Comparison of ENCODE assay signal across 8 cellular contexts in the genomic region with DNA sequence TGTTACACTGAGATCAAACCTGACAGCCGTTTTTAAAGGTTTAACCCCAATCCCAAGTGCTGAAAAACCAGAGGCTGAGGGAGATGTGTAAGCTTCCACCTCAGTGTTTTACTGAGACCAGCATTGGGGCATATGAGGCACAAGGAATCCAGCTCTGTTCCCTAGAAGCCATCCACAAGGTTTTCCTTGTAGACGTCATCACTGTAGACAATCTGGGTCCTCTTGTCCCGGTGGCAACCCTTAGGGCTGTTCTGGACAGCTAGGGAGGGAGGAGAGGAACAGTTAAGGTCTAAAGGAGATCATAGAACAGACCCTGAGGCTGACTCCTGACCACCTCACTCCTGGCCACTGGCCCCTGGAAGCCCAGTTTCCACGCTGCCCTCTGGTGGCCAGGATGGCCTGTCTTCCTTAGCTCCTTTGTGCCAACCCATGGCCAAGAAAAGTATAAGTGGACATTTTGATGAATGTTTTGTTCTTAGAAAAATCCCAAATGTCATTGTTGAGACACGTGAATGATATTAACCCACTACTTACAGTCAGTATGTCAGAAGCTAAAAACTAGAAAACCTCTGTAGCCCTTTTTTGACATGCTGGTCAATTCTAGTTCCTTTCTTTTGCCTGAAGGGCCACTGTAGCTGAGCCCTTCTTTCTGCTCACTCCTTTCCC. TPM values are rescaled to one million over a fixed set of nuclear protein-coding genes. Genes with fewer than 3 reads are reported as not detected.
A peak's percentile ranks its signal among the peaks of the same experiment; 100 is the strongest.
DNase-seq lines count a peak whose midpoint lies in the region; ATAC-seq, FAIRE-seq and TF ChIP-seq lines count a peak whose summit lies in the region.

No MANE protein-coding gene starts in this region.

- H3K9me3 Mint-ChIP-seq in MCF 10A (ENCODE audit: unreplicated experiment), result no peaks in the 10 kb centered on the region
- no peaks in the 10 kb centered on the region for H3K9me3 Mint-ChIP-seq in stimulated activated memory B cell treated with anti-CD40 and anti-IgM and Interleukin-4, amounts not matched to agents 10 μg/mL and 1 μg/mL and 100 μg/mL, for 72 hours

- POLR2A ChIA-PET in MCF 10A (lab: Yijun Ruan, JAX), result interaction anchor here (0.8 to 3.4 kb wide), 11 partner anchors 12 to 243 kb away, joined by 3 to 37 read pairs (median 6); a partner anchor contains a TSS

- TF ChIP-seq CTCF in AG09319 (IDR thresholded peaks at IDR 0.05; ENCODE audit: low read depth, low read length) (peak; percentile 93), Peyer's patch (IDR thresholded peaks at IDR 0.05) (peak; percentile 35 to 75 (median 70)), MCF 10A (IDR thresholded peaks at IDR 0.05; ENCODE audit: unreplicated experiment) (peak; percentile 75)

- peak; percentile 5 for FAIRE-seq in GM18507 (lab: Jason Lieb, UNC)

- no peaks in the 10 kb centered on the region for H3K27me3 Mint-ChIP-seq in MCF 10A (ENCODE audit: insufficient read depth, unreplicated experiment)
- H3K27me3 Mint-ChIP-seq in stimulated activated memory B cell treated with anti-CD40 and anti-IgM and Interleukin-4, amounts not matched to agents 10 μg/mL and 1 μg/mL and 100 μg/mL, for 72 hours, result no peaks in the 10 kb centered on the region

- no peaks in the 10 kb centered on the region for H3K9me3 ChIP-seq in Peyer's patch

- no peak overlapping the region for H3K4me3 ChIP-seq in Peyer's patch

- CTCF ChIA-PET in MCF 10A (lab: Yijun Ruan, JAX), result interaction anchor here (0.6 to 3.9 kb wide), 38 partner anchors 8 to 1243 kb away, joined by 3 to 32 read pairs (median 4); a partner anchor contains a TSS

- H3K36me3 ChIP-seq in Peyer's patch, result peaks cover 0 to 56% (median 0%) of the 10 kb centered on the region in 3 donors

- H3K36me3 Mint-ChIP-seq in MCF 10A (ENCODE audit: insufficient read depth, unreplicated experiment), result peaks cover 71% of the 10 kb centered on the region
- H3K36me3 Mint-ChIP-seq in stimulated activated memory B cell treated with anti-CD40 and anti-IgM and Interleukin-4, amounts not matched to agents 10 μg/mL and 1 μg/mL and 100 μg/mL, for 72 hours, result peaks cover 36% of the 10 kb centered on the region

- no peak overlapping the region for H3K4me3 Mint-ChIP-seq in MCF 10A (ENCODE audit: unreplicated experiment)
- H3K4me3 Mint-ChIP-seq in stimulated activated memory B cell treated with anti-CD40 and anti-IgM and Interleukin-4, amounts not matched to agents 10 μg/mL and 1 μg/mL and 100 μg/mL, for 72 hours, result no peak overlapping the region

- no peaks in the 10 kb centered on the region for H3K27me3 ChIP-seq in Peyer's patch

- peak overlapping the region; percentile 61 for H3K27ac Mint-ChIP-seq in MCF 10A (ENCODE audit: low read depth, unreplicated experiment)
- peak overlapping the region; percentile 18 for H3K27ac Mint-ChIP-seq in stimulated activated memory B cell treated with anti-CD40 and anti-IgM and Interleukin-4, amounts not matched to agents 10 μg/mL and 1 μg/mL and 100 μg/mL, for 72 hours

- intact Hi-C loops in MCF 10A (cut with micrococcal nuclease), result loop anchor here (1.0 to 10.0 kb wide), 3 partner anchors 50 to 272 kb away; a partner anchor contains a TSS

- no TSS peak for BruUV-seq in MCF 10A (replicated peaks; lab: Mats Ljungman, UMichigan)

- peaks cover 21% of the 10 kb centered on the region for H3K4me1 Mint-ChIP-seq in MCF 10A (ENCODE audit: insufficient read depth, unreplicated experiment)
- peaks cover 2% of the 10 kb centered on the region for H3K4me1 Mint-ChIP-seq in stimulated activated memory B cell treated with anti-CD40 and anti-IgM and Interleukin-4, amounts not matched to agents 10 μg/mL and 1 μg/mL and 100 μg/mL, for 72 hours

- TF ChIP-seq POLR2A in Peyer's patch (IDR thresholded peaks at IDR 0.05), result no peak

- DNase-seq in AG09319 (ENCODE audit: extremely low read depth, low read depth), result peak; percentile 49
- no peak for DNase-seq in GM18507 (ENCODE audit: extremely low spot score, insufficient read length, low read depth)
- peak; percentile 31 to 82 (median 74) for DNase-seq in Peyer's patch
- peak; percentile 73 for DNase-seq in MCF 10A (ENCODE audit: unreplicated experiment)
- peak; percentile 79 for DNase-seq in islet precursor cell
- DNase-seq in NCI-H2081 treated with DMSO at 0.1 percent for 48 hours (lab: John Stamatoyannopoulos, UW), result no peak

- no peaks in the 10 kb centered on the region for H3K4me1 ChIP-seq in Peyer's patch

- H3K27ac ChIP-seq in Peyer's patch, result peak overlapping the region in 1 of 4 donors; percentile 17

- peak; percentile 59 for ATAC-seq in stimulated activated memory B cell treated with anti-CD40 and anti-IgM and Interleukin-4, amounts not matched to agents 10 μg/mL and 1 μg/mL and 100 μg/mL, for 72 hours
- ATAC-seq in GM21515 (IDR thresholded peaks at IDR 0.05; ENCODE audit: unreplicated experiment), result no peak

RNA-seq across cellular contexts. Expression of a gene that starts 6.4 kb away (rescaled TPM):
- 100 to 1,000 TPM in 1 of 4 donors, 10 to 100 TPM in 3; 23.1 to 183 (median 89.9) TPM for total RNA-seq in Peyer's patch
- 24.5 and 24.6 TPM in 2 replicates for total RNA-seq in MCF 10A (2022)

RNA-seq across cellular contexts. Expression of a gene that starts 6.5 kb away (rescaled TPM):
- total RNA-seq in Peyer's patch, result 10 to 100 TPM; 45.4 to 59.7 (median 50.2) TPM
- 90.7 and 113 TPM in 2 replicates for total RNA-seq in MCF 10A (2022)

RNA-seq across cellular contexts. Expression of a gene that starts 6.7 kb away (rescaled TPM):
- 100 to 1,000 TPM in 2 of 4 donors, 10 to 100 TPM in 2; 81.3 to 130 (median 107) TPM for total RNA-seq in Peyer's patch
- 53.1 and 66.2 TPM in 2 replicates for total RNA-seq in MCF 10A (2022)

RNA-seq across cellular contexts. Expression of a gene that starts 19.7 kb away (rescaled TPM):
- total RNA-seq in Peyer's patch (10 to 100 TPM; 15.1 to 47.9 (median 24.1) TPM), MCF 10A (2022) (39.1 and 41.4 TPM in 2 replicates)

RNA-seq across cellular contexts. Expression of a gene that starts 24.8 kb away (rescaled TPM):
- total RNA-seq in Peyer's patch, result 10 to 100 TPM; 15.3 to 63.2 (median 38.4) TPM
- total RNA-seq in MCF 10A (2022), result not detected in 2 replicates

Comparison
In these comparisons a context has a peak if more than half of its experiments do, and no peak if none do; other contexts are left out.
1. DNase-seq: peak in AG09319 (single experiment), Peyer's patch (3 of 3), MCF 10A (single experiment) and islet precursor cell (single experiment); none in GM18507 (single experiment) and NCI-H2081 treated with DMSO at 0.1 percent for 48 hours (single experiment).
2. Peak in every context shown above with its lines, with median percentiles within 50 percentile points of each other: CTCF ChIP-seq.